In genomic region chr5:172178301-172179031, GRCh38 we compare ENCODE assay signal across 8 cellular contexts. TPM values are rescaled to one million over a fixed set of nuclear protein-coding genes. Genes with fewer than 3 reads are reported as not detected.
DNase-seq lines count a peak whose midpoint lies in the region; ATAC-seq and TF ChIP-seq lines count a peak whose summit lies in the region.

No MANE protein-coding gene starts in this region.

- peak overlapping the region; percentile 28 for H3K4me3 ChIP-seq in psoas muscle

- ATAC-seq in HG02885 (IDR thresholded peaks at IDR 0.05; ENCODE audit: poor library complexity, unreplicated experiment) (peak; percentile 13), psoas muscle (peak in 1 of 4 donors; percentile 14), HG03442 (IDR thresholded peaks at IDR 0.05; ENCODE audit: unreplicated experiment) (no peak)

- no peaks in the 10 kb centered on the region for H3K27me3 ChIP-seq in psoas muscle (ENCODE audit: insufficient read depth in 3 of 3, low read length in 2 of 3)

- H3K4me1 ChIP-seq in psoas muscle = peaks cover 5% of the 10 kb centered on the region

- H3K27ac ChIP-seq in psoas muscle = peak overlapping the region; percentile 50

- 75 to 87% (median 81%) methylated on average over 20 of the region's 20 CpGs for WGBS in psoas muscle, 3 donors

- TF ChIP-seq CTCF in psoas muscle (IDR thresholded peaks at IDR 0.05) = no peak

- intact Hi-C loops in psoas muscle (cut with DNase I) = no loop called here

- DNase-seq in T follicular helper cell (ENCODE audit: low read depth) (peak; percentile 52), cerebellar cortex (ENCODE audit: low spot score) (peak; percentile 78), psoas muscle (no peak), A172 (ENCODE audit: low spot score) (no peak), SKM-1 (lab: John Stamatoyannopoulos, UW; ENCODE audit: unreplicated experiment) (no peak)
- no peak for DNase-seq in stimulated activated CD4-positive, alpha-beta T cell treated with anti-CD3 and anti-CD28 coated beads, Interleukin-2, amount 100 ng/mL, for 48 hours

- no peaks in the 10 kb centered on the region for H3K36me3 ChIP-seq in psoas muscle (ENCODE audit: insufficient read depth in 1 of 2, low read depth in 1 of 2)

- H3K9me3 ChIP-seq in psoas muscle = no peaks in the 10 kb centered on the region

RNA-seq across cellular contexts. Expression of gene STK10, which starts 9.6 kb away (rescaled TPM):
- 1 to 10 TPM; 6.1 to 8.6 (median 6.6) TPM for total RNA-seq in psoas muscle
- polyA plus RNA-seq in psoas muscle = 1 to 10 TPM; 1.9 to 6.4 (median 3.7) TPM
- 13.2 and 17.9 TPM in 2 replicates for total RNA-seq in A172 (2014; rRNA removed; shearing (Covaris generic))

RNA-seq across cellular contexts. Expression of gene EFCAB9, which starts 15.5 kb away (rescaled TPM):
- not detected for total RNA-seq in psoas muscle
- under 1 TPM in 1 of 3 donors, not detected in 2; 0.08 TPM for polyA plus RNA-seq in psoas muscle
- total RNA-seq in A172 (2014; rRNA removed; shearing (Covaris generic)) = not detected in 2 replicates

Comparison
In these comparisons a context has a peak if more than half of its experiments do, and no peak if none do; other contexts are left out.
1. DNase-seq: peak in T follicular helper cell (single experiment) and cerebellar cortex (single experiment); none in psoas muscle (0 of 2), A172 (single experiment), stimulated activated CD4-positive, alpha-beta T cell treated with anti-CD3 and anti-CD28 coated beads, Interleukin-2, amount 100 ng/mL, for 48 hours (0 of 2) and SKM-1 (single experiment).